ENCODE assay signal across 7 cellular contexts in the genomic region with DNA sequence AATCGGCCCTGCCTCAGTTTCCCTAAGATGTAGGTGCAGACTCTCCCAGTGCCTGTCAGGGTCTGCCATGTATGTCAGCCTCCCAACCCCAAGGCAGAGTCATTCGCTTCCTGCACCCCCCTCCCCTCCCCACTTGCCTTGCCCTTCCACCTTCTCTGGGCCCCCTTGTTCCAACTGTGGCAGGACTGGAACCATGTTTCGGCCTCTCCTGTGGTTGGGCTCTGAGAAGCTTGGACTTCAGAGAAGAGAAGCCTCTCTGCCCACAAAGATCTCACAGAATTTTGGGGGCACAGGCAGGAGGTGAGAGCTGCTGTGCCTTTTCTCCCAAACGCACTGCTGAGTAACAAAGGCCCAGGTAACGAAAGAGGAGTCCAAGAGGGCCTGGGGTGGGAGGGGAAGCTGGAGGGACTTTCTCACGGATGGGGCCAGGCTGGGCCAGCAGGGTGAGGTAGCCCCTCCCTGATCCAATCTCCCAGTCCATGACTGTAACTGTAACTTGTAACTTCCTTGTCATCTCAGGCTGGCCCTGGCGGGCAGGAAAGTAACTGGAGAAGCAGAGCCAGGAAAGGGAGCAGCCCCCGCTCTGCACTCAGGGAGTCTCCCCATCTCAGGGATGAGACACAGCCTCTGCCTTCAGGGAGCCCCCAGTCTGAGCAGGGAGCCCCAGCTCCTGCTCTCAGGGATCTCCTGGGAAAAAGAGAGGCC. TPM values are rescaled to one million over a fixed set of nuclear protein-coding genes. Genes with fewer than 3 reads are reported as not detected.
DNase-seq lines count a peak whose midpoint lies in the region; ATAC-seq and TF ChIP-seq lines count a peak whose summit lies in the region.
"Had no signal": no experiment of that assay in that cellular context is flagged by ENCODE, and none has a peak within 500 bp of the region (broad histone marks: within the 10 kb centered on the region; RNA-seq: fewer than 3 reads in every experiment).

No MANE protein-coding gene starts in this region.

- no peaks in the 10 kb centered on the region for H3K9me3 ChIP-seq in smooth muscle cell (replicated peaks; ENCODE audit: low read depth)

- H3K4me1 ChIP-seq in smooth muscle cell (ENCODE audit: low read depth), result peaks cover 46% of the 10 kb centered on the region

- H3K4me2 ChIP-seq in smooth muscle cell, result peak overlapping the region; percentile 38

- H4K20me1 ChIP-seq in smooth muscle cell (ENCODE audit: low read depth), result no peaks in the 10 kb centered on the region

- H3K36me3 ChIP-seq in smooth muscle cell (ENCODE audit: low read depth), result no peaks in the 10 kb centered on the region

- H3F3A ChIP-seq in smooth muscle cell (ENCODE audit: low read depth), result peaks cover 16% of the 10 kb centered on the region

- peak overlapping the region; percentile 41 for H3K27ac ChIP-seq in smooth muscle cell (ENCODE audit: low read depth)

- H3K9ac ChIP-seq in smooth muscle cell (ENCODE audit: low read depth), result no peak overlapping the region

- DNase-seq in NCI-H69 (lab: John Stamatoyannopoulos, UW), result peak; percentile 19
- DNase-seq in ecto neural progenitor cell (ENCODE audit: low spot score), result peak; percentile 61
- no peak for DNase-seq in smooth muscle cell (lab: John Stamatoyannopoulos, UW; ENCODE audit: unreplicated experiment)
- no peak for DNase-seq in NCI-H146 (lab: John Stamatoyannopoulos, UW)
- DNase-seq: MM.1S, SHP77 treated with DMSO at 0.1 percent for 48 hours had no signal

- H3K27me3 ChIP-seq in smooth muscle cell (ENCODE audit: low read depth), result no peaks in the 10 kb centered on the region

- H2AFZ ChIP-seq in smooth muscle cell (ENCODE audit: low read depth), result peak overlapping the region; percentile 58

- H3K4me3 ChIP-seq in smooth muscle cell, result no peak overlapping the region

- no peaks in the 10 kb centered on the region for H3K79me2 ChIP-seq in smooth muscle cell (ENCODE audit: low read depth)

- no peak for TF ChIP-seq CTCF in smooth muscle cell (IDR thresholded peaks at IDR 0.05; ENCODE audit: borderline replicate concordance, insufficient read depth, poor library complexity, severe bottlenecking)

- ATAC-seq in HG03196 (IDR thresholded peaks at IDR 0.05; ENCODE audit: unreplicated experiment), result no peak

- 42% methylated on average over 8 of the region's 8 CpGs for WGBS in smooth muscle cell (ENCODE audit: low lambda C conversion rate)

RNA-seq across cellular contexts. Expression of a gene that starts 11.4 kb away (rescaled TPM):
- total RNA-seq in smooth muscle cell, result 69.4 and 86.6 TPM in 2 replicates
- polyA plus RNA-seq in smooth muscle cell, result 145 and 277 TPM in 2 replicates

RNA-seq across cellular contexts. Expression of a gene that starts 16.8 kb away (rescaled TPM):
- 27.1 and 28.5 TPM in 2 replicates for total RNA-seq in smooth muscle cell
- 11.3 and 23.3 TPM in 2 replicates for polyA plus RNA-seq in smooth muscle cell

RNA-seq across cellular contexts. Expression of a gene that starts 34.3 kb away (rescaled TPM):
- total RNA-seq in smooth muscle cell, result 5.4 and 11.0 TPM in 2 replicates
- polyA plus RNA-seq in smooth muscle cell, result 17.5 and 21.7 TPM in 2 replicates

RNA-seq across cellular contexts. Expression of a gene that starts 34.6 kb away (rescaled TPM):
- 13.8 and 20.3 TPM in 2 replicates for total RNA-seq in smooth muscle cell
- 17.4 and 19.2 TPM in 2 replicates for polyA plus RNA-seq in smooth muscle cell

RNA-seq across cellular contexts. Expression of a gene that starts 46.9 kb away (rescaled TPM):
- 16.5 and 29.3 TPM in 2 replicates for total RNA-seq in smooth muscle cell
- 68.6 and 79.6 TPM in 2 replicates for polyA plus RNA-seq in smooth muscle cell

Comparison
In these comparisons a context has a peak if more than half of its experiments do, and no peak if none do; other contexts are left out.
1. DNase-seq: peak in NCI-H69 (single experiment) and ecto neural progenitor cell (single experiment); none in smooth muscle cell (single experiment) and NCI-H146 (single experiment).